ENCODE assay signal across 39 cellular contexts in the genomic region with DNA sequence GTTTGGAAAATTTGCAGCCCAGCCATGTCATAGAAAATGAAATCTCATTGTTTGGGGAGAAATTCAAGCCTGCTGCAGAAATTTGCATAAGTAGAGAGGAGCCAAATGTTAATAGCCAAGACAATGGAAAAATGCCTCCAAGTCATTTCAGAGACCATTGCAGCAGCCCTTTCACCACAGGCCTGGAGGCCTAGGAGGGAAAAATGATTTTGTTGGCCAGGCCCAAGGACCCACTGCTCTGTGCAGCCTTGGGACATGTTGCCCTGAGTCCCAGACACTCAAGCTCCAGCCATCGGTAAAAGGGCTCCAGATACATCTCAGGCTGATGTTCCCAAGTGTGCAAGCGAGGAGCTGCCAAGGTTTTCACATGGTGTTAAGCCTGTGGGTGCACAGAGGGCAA. TPM values are rescaled to one million over a fixed set of nuclear protein-coding genes. Genes with fewer than 3 reads are reported as not detected.
"Had no signal": no experiment of that assay in that cellular context is flagged by ENCODE, and none has a peak within 500 bp of the region (broad histone marks: within the 10 kb centered on the region; RNA-seq: fewer than 3 reads in every experiment).

No MANE protein-coding gene starts in this region.

- DNase-seq: activated effector memory CD4-positive, alpha-beta T cell treated with anti-CD3 and anti-CD28 coated beads, Interleukin-2, amount 50 U/mL, for 16 hours; activated effector memory CD4-positive, alpha-beta T cell treated with Interleukin-2 at 50 U/mL for 16 hours; activated gamma-delta T cell; activated gamma-delta T cell treated with Interleukin-2 at 50 U/mL for 16 hours; activated naive CD4-positive, alpha-beta T cell; activated naive CD4-positive, alpha-beta T cell treated with anti-CD3 and anti-CD28 coated beads for 36 hours; activated naive CD4-positive, alpha-beta T cell treated with anti-CD3 and anti-CD28 coated beads, Interleukin-2, amount 10 ng/mL, durations not matched to agents 7 days and 5 days; activated naive CD4-positive, alpha-beta T cell treated with anti-CD3 and anti-CD28 coated beads, Interleukin-2, amount 50 U/mL, for 16 hours; activated naive CD4-positive, alpha-beta T cell treated with Interleukin-2 at 50 U/mL for 16 hours; activated naive CD8-positive, alpha-beta T cell treated with anti-CD3 and anti-CD28 coated beads for 36 hours; activated naive CD8-positive, alpha-beta T cell treated with anti-CD3 and anti-CD28 coated beads, Interleukin-2, amount 10 ng/mL, durations not matched to agents 7 days and 5 days; activated naive CD8-positive, alpha-beta T cell treated with anti-CD3 and anti-CD28 coated beads, Interleukin-2, amount 50 U/mL, for 24 hours; activated T-cell treated with anti-CD3 and anti-CD28 coated beads, Interleukin-2, amount 50 U/mL, for 1 hour; activated T-cell treated with anti-CD3 and anti-CD28 coated beads, Interleukin-2, amount 50 U/mL, for 24 hours; activated T-cell treated with anti-CD3 and anti-CD28 coated beads, Interleukin-2, amount 50 U/mL, for 4 hours; activated T-cell treated with anti-CD3 and anti-CD28 coated beads, Interleukin-2, amount 50 U/mL, for 48 hours; activated T-cell treated with anti-CD3 and anti-CD28 coated beads, Interleukin-2, amount 50 U/mL, for 72 hours; adrenal gland; amniotic stem cell; amygdala; anterior cingulate cortex; aorta; body of pancreas; brain microvascular endothelial cell; caudate nucleus; central memory CD4-positive, alpha-beta T cell; cerebellar nuclear complex had no signal

- H3K4me1 ChIP-seq: adrenal gland, ascending aorta, body of pancreas, breast epithelium had no signal

- H3K27ac ChIP-seq: adrenal gland, ascending aorta, body of pancreas, brain microvascular endothelial cell, breast epithelium, cardiac muscle cell had no signal

- ATAC-seq: activated naive CD4-positive, alpha-beta T cell treated with anti-CD3 and anti-CD28 coated beads, Interleukin-2, amount 50 U/mL, for 72 hours; activated naive CD8-positive, alpha-beta T cell treated with anti-CD3 and anti-CD28 coated beads, Interleukin-2, amount 50 U/mL, for 24 hours; activated T-cell treated with anti-CD3 and anti-CD28 coated beads, Interleukin-2, amount 50 U/mL, for 4 hours; activated T-cell treated with anti-CD3 and anti-CD28 coated beads, Interleukin-2, amount 50 U/mL, for 72 hours; activated T-helper 17 cell treated with anti-CD3 and anti-CD28 coated beads, Interleukin-2, amount 50 U/mL, for 72 hours; body of pancreas had no signal

- H3K36me3 ChIP-seq: adrenal gland, ascending aorta, brain microvascular endothelial cell, breast epithelium, cardiac muscle cell had no signal

- H3K4me3 ChIP-seq: adrenal gland, ascending aorta, body of pancreas, breast epithelium, cardiac muscle cell had no signal

- H3K9me3 ChIP-seq: adrenal gland, ascending aorta had no signal

RNA-seq across cellular contexts. Expression of a gene that starts 1.1 kb away (rescaled TPM):
- total RNA-seq: activated naive CD4-positive, alpha-beta T cell treated with anti-CD3 and anti-CD28 coated beads for 36 hours; activated naive CD4-positive, alpha-beta T cell treated with anti-CD3 and anti-CD28 coated beads, Interleukin-2, amount 50 U/mL, for 72 hours; activated naive CD8-positive, alpha-beta T cell treated with anti-CD3 and anti-CD28 coated beads for 36 hours; activated naive CD8-positive, alpha-beta T cell treated with anti-CD3 and anti-CD28 coated beads, Interleukin-2, amount 10 ng/mL, durations not matched to agents 7 days and 5 days; activated T-cell treated with anti-CD3 and anti-CD28 coated beads, Interleukin-2, amount 50 U/mL, for 4 hours; activated T-cell treated with anti-CD3 and anti-CD28 coated beads, Interleukin-2, amount 50 U/mL, for 72 hours; activated T-helper 1 cell treated with anti-CD3 and anti-CD28 coated beads, Interleukin-12 subunit alpha, Interleukin-12 subunit beta, Interleukin-2, Interleukin-4 antibody, amounts not matched to agents 30 ng/mL and 10 ng/mL and 1 ng/mL, durations not matched to agents 14 hours and 24 hours and 36 hours; activated T-helper 17 cell treated with anti-CD3 and anti-CD28 coated beads, Interleukin-2, amount 50 U/mL, for 72 hours; activated T-helper 2 cell treated with anti-CD3 and anti-CD28 coated beads, Interferon-gamma antibody, Interleukin-2, Interleukin-4, amounts not matched to agents 10 μg/mL and 5 μg/mL and 100 μg/mL, durations not matched to agents 14 hours and 24 hours and 36 hours; adrenal gland; aorta; ascending aorta; astrocyte; body of pancreas; breast epithelium; bronchial epithelial cell; cardiac muscle cell; cardiac septum; cerebellum; chondrocyte had no signal

RNA-seq across cellular contexts. Expression of a gene that starts 5.6 kb away (rescaled TPM):
- total RNA-seq: activated naive CD4-positive, alpha-beta T cell treated with anti-CD3 and anti-CD28 coated beads for 36 hours; activated naive CD4-positive, alpha-beta T cell treated with anti-CD3 and anti-CD28 coated beads, Interleukin-2, amount 50 U/mL, for 72 hours; activated naive CD8-positive, alpha-beta T cell treated with anti-CD3 and anti-CD28 coated beads for 36 hours; activated naive CD8-positive, alpha-beta T cell treated with anti-CD3 and anti-CD28 coated beads, Interleukin-2, amount 10 ng/mL, durations not matched to agents 7 days and 5 days; activated T-cell treated with anti-CD3 and anti-CD28 coated beads, Interleukin-2, amount 50 U/mL, for 4 hours; activated T-cell treated with anti-CD3 and anti-CD28 coated beads, Interleukin-2, amount 50 U/mL, for 72 hours; activated T-helper 1 cell treated with anti-CD3 and anti-CD28 coated beads, Interleukin-12 subunit alpha, Interleukin-12 subunit beta, Interleukin-2, Interleukin-4 antibody, amounts not matched to agents 30 ng/mL and 10 ng/mL and 1 ng/mL, durations not matched to agents 14 hours and 24 hours and 36 hours; activated T-helper 17 cell treated with anti-CD3 and anti-CD28 coated beads, Interleukin-2, amount 50 U/mL, for 72 hours; activated T-helper 2 cell treated with anti-CD3 and anti-CD28 coated beads, Interferon-gamma antibody, Interleukin-2, Interleukin-4, amounts not matched to agents 10 μg/mL and 5 μg/mL and 100 μg/mL, durations not matched to agents 14 hours and 24 hours and 36 hours; adrenal gland; aorta; ascending aorta; astrocyte; body of pancreas; breast epithelium; bronchial epithelial cell; cardiac muscle cell; cardiac septum; cerebellum; chondrocyte had no signal

RNA-seq across cellular contexts. Expression of a gene that starts 6.0 kb away (rescaled TPM):
- total RNA-seq: activated naive CD4-positive, alpha-beta T cell treated with anti-CD3 and anti-CD28 coated beads for 36 hours; activated naive CD4-positive, alpha-beta T cell treated with anti-CD3 and anti-CD28 coated beads, Interleukin-2, amount 50 U/mL, for 72 hours; activated naive CD8-positive, alpha-beta T cell treated with anti-CD3 and anti-CD28 coated beads for 36 hours; activated naive CD8-positive, alpha-beta T cell treated with anti-CD3 and anti-CD28 coated beads, Interleukin-2, amount 10 ng/mL, durations not matched to agents 7 days and 5 days; activated T-cell treated with anti-CD3 and anti-CD28 coated beads, Interleukin-2, amount 50 U/mL, for 4 hours; activated T-cell treated with anti-CD3 and anti-CD28 coated beads, Interleukin-2, amount 50 U/mL, for 72 hours; activated T-helper 1 cell treated with anti-CD3 and anti-CD28 coated beads, Interleukin-12 subunit alpha, Interleukin-12 subunit beta, Interleukin-2, Interleukin-4 antibody, amounts not matched to agents 30 ng/mL and 10 ng/mL and 1 ng/mL, durations not matched to agents 14 hours and 24 hours and 36 hours; activated T-helper 17 cell treated with anti-CD3 and anti-CD28 coated beads, Interleukin-2, amount 50 U/mL, for 72 hours; activated T-helper 2 cell treated with anti-CD3 and anti-CD28 coated beads, Interferon-gamma antibody, Interleukin-2, Interleukin-4, amounts not matched to agents 10 μg/mL and 5 μg/mL and 100 μg/mL, durations not matched to agents 14 hours and 24 hours and 36 hours; adrenal gland; aorta; ascending aorta; astrocyte; body of pancreas; breast epithelium; bronchial epithelial cell; cardiac muscle cell; cardiac septum; cerebellum; chondrocyte had no signal

RNA-seq across cellular contexts. Expression of a gene that starts 10.8 kb away (rescaled TPM):
- total RNA-seq: activated naive CD4-positive, alpha-beta T cell treated with anti-CD3 and anti-CD28 coated beads for 36 hours; activated naive CD4-positive, alpha-beta T cell treated with anti-CD3 and anti-CD28 coated beads, Interleukin-2, amount 50 U/mL, for 72 hours; activated naive CD8-positive, alpha-beta T cell treated with anti-CD3 and anti-CD28 coated beads for 36 hours; activated naive CD8-positive, alpha-beta T cell treated with anti-CD3 and anti-CD28 coated beads, Interleukin-2, amount 10 ng/mL, durations not matched to agents 7 days and 5 days; activated T-cell treated with anti-CD3 and anti-CD28 coated beads, Interleukin-2, amount 50 U/mL, for 4 hours; activated T-cell treated with anti-CD3 and anti-CD28 coated beads, Interleukin-2, amount 50 U/mL, for 72 hours; activated T-helper 1 cell treated with anti-CD3 and anti-CD28 coated beads, Interleukin-12 subunit alpha, Interleukin-12 subunit beta, Interleukin-2, Interleukin-4 antibody, amounts not matched to agents 30 ng/mL and 10 ng/mL and 1 ng/mL, durations not matched to agents 14 hours and 24 hours and 36 hours; activated T-helper 17 cell treated with anti-CD3 and anti-CD28 coated beads, Interleukin-2, amount 50 U/mL, for 72 hours; activated T-helper 2 cell treated with anti-CD3 and anti-CD28 coated beads, Interferon-gamma antibody, Interleukin-2, Interleukin-4, amounts not matched to agents 10 μg/mL and 5 μg/mL and 100 μg/mL, durations not matched to agents 14 hours and 24 hours and 36 hours; adrenal gland; aorta; ascending aorta; astrocyte; body of pancreas; breast epithelium; bronchial epithelial cell; cardiac muscle cell; cardiac septum; cerebellum; chondrocyte had no signal

RNA-seq across cellular contexts. Expression of a gene that starts 15.8 kb away (rescaled TPM):
- total RNA-seq: activated naive CD4-positive, alpha-beta T cell treated with anti-CD3 and anti-CD28 coated beads for 36 hours; activated naive CD4-positive, alpha-beta T cell treated with anti-CD3 and anti-CD28 coated beads, Interleukin-2, amount 50 U/mL, for 72 hours; activated naive CD8-positive, alpha-beta T cell treated with anti-CD3 and anti-CD28 coated beads for 36 hours; activated naive CD8-positive, alpha-beta T cell treated with anti-CD3 and anti-CD28 coated beads, Interleukin-2, amount 10 ng/mL, durations not matched to agents 7 days and 5 days; activated T-cell treated with anti-CD3 and anti-CD28 coated beads, Interleukin-2, amount 50 U/mL, for 4 hours; activated T-cell treated with anti-CD3 and anti-CD28 coated beads, Interleukin-2, amount 50 U/mL, for 72 hours; activated T-helper 1 cell treated with anti-CD3 and anti-CD28 coated beads, Interleukin-12 subunit alpha, Interleukin-12 subunit beta, Interleukin-2, Interleukin-4 antibody, amounts not matched to agents 30 ng/mL and 10 ng/mL and 1 ng/mL, durations not matched to agents 14 hours and 24 hours and 36 hours; activated T-helper 17 cell treated with anti-CD3 and anti-CD28 coated beads, Interleukin-2, amount 50 U/mL, for 72 hours; activated T-helper 2 cell treated with anti-CD3 and anti-CD28 coated beads, Interferon-gamma antibody, Interleukin-2, Interleukin-4, amounts not matched to agents 10 μg/mL and 5 μg/mL and 100 μg/mL, durations not matched to agents 14 hours and 24 hours and 36 hours; adrenal gland; aorta; ascending aorta; astrocyte; body of pancreas; breast epithelium; bronchial epithelial cell; cardiac muscle cell; cardiac septum; cerebellum; chondrocyte had no signal
